Comparison of ENCODE assay signal across 23 cellular contexts in the genomic region with DNA sequence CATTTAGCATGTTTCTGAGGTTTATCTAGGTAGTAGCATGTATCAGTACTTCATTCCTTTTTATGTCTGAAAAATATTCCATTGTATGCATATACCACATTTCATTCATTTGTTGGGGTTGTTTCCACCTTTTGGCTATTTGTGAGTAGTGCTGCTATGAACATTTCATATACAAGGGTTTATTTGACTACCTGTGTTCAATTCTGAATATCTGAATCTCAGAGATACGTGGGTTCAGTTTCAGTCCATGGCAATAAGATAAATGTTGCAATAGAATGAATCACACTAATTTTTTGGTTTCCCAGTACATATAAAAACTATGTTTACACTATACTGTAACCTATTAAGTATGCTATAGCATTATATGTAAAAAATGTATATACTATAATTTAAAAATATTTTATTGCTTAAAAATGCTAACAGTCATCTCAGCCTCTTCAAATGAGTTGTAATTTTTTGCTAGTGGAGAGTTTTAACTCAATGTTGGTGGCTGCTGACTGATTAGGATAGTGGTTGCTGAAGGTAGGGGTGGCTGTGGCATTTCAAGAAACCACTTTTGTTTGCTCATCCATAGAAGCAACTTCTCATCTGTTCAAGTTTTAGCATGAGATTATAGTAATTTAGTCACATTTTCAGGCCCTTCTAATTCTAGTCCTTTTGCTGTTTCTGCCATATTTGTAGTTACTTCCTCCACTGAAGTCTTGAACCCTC. TPM values are rescaled to one million over a fixed set of nuclear protein-coding genes. Genes with fewer than 3 reads are reported as not detected.
A peak's percentile ranks its signal among the peaks of the same experiment; 100 is the strongest.
DNase-seq lines count a peak whose midpoint lies in the region; ATAC-seq, FAIRE-seq and TF ChIP-seq lines count a peak whose summit lies in the region.
"Had no signal": no experiment of that assay in that cellular context is flagged by ENCODE, and none has a peak within 500 bp of the region (broad histone marks: within the 10 kb centered on the region; RNA-seq: fewer than 3 reads in every experiment).

No MANE protein-coding gene starts in this region.

- no peaks in the 10 kb centered on the region for H3K4me1 ChIP-seq in testis
- no peaks in the 10 kb centered on the region for H3K4me1 ChIP-seq in lower lobe of right lung
- H3K4me1 ChIP-seq: parathyroid adenoma had no signal

- H3K27me3 ChIP-seq in testis (no peaks in the 10 kb centered on the region), lower lobe of right lung (ENCODE audit: low read depth) (no peaks in the 10 kb centered on the region)

- no peaks in the 10 kb centered on the region for H3K27me3 Mint-ChIP-seq in natural killer cell treated with Interleukin-12 subunit alpha and Interleukin-12 subunit beta and Interleukin-15 and Interleukin-18, amount 100 ng/mL, for 72 hours
- H3K27me3 Mint-ChIP-seq: B cell had no signal

- no peaks in the 10 kb centered on the region for H3K36me3 ChIP-seq in testis (ENCODE audit: low read depth, missing control alignments)
- peaks cover 5% of the 10 kb centered on the region for H3K36me3 ChIP-seq in lower lobe of right lung

- intact Hi-C loops in testis (cut with DNase I; ENCODE audit: low total_unique reads) (no loop called here), lower lobe of right lung (cut with DNase I) (no loop called here)

- peak; percentile 12 to 41 for DNase-seq in activated CD4-positive, alpha-beta T cell treated with anti-CD3 and anti-CD28 coated beads, Interleukin-2, amount 50 U/mL, for 48 hours
- DNase-seq in activated CD4-positive, alpha-beta T cell treated with anti-CD3 and anti-CD28 coated beads, Interleukin-2, amount 50 U/mL, for 1 hour: no peak
- DNase-seq in GM12865 (ENCODE audit: low read depth) (peak; percentile 9), testis (no peak), lower lobe of right lung (no peak), GM19239 (ENCODE audit: insufficient read length, low spot score) (no peak)
- peak in 1 of 2 donors; percentile 18 for DNase-seq in activated naive CD4-positive, alpha-beta T cell treated with anti-CD3 and anti-CD28 coated beads, Interleukin-2, amount 50 U/mL, for 72 hours (ENCODE audit: low spot score in 2 of 2)
- DNase-seq in natural killer cell treated with Interleukin-12 subunit alpha and Interleukin-12 subunit beta and Interleukin-15 and Interleukin-18, amount 100 ng/mL, for 72 hours (ENCODE audit: low spot score): no peak
- DNase-seq: activated gamma-delta T cell, cerebellar nuclear complex, erythroblast, foreskin fibroblast, MV-4-11, nephron progenitor cell, RPMI8226 had no signal

- H3K4me3 ChIP-seq in GM12865 (ENCODE audit: low read depth, low read length): no peak overlapping the region
- H3K4me3 ChIP-seq in testis: no peak overlapping the region
- no peak overlapping the region for H3K4me3 ChIP-seq in lower lobe of right lung
- H3K4me3 ChIP-seq: A549, SK-N-MC had no signal

- 74 to 83% methylated on average over 1 of the region's 1 CpG for WGBS in testis, 2 donors

- H3K4me1 Mint-ChIP-seq in natural killer cell treated with Interleukin-12 subunit alpha and Interleukin-12 subunit beta and Interleukin-15 and Interleukin-18, amount 100 ng/mL, for 72 hours (ENCODE audit: low read depth in 2 of 2): peaks cover 35 to 50% of the 10 kb centered on the region in 2 donors
- H3K4me1 Mint-ChIP-seq: nephron progenitor cell had no signal

- peak; percentile 87 to 92 for ATAC-seq in activated naive CD4-positive, alpha-beta T cell treated with anti-CD3 and anti-CD28 coated beads, Interleukin-2, amount 50 U/mL, for 72 hours
- ATAC-seq in natural killer cell treated with Interleukin-12 subunit alpha and Interleukin-12 subunit beta and Interleukin-15 and Interleukin-18, amount 100 ng/mL, for 72 hours: peak; percentile 67 to 84
- no peak for ATAC-seq in lower lobe of right lung
- ATAC-seq: A549, sciatic nerve had no signal

- TF ChIP-seq CTCF in GM12865 (IDR thresholded peaks at IDR 0.05; ENCODE audit: insufficient read depth, low read depth, low read length, missing control alignments) (no peak), testis (IDR thresholded peaks at IDR 0.05) (no peak), lower lobe of right lung (IDR thresholded peaks at IDR 0.05) (no peak)

- H3K27ac Mint-ChIP-seq in activated naive CD4-positive, alpha-beta T cell treated with anti-CD3 and anti-CD28 coated beads, Interleukin-2, amount 50 U/mL, for 72 hours: peak overlapping the region; percentile 28 to 76
- H3K27ac Mint-ChIP-seq in natural killer cell treated with Interleukin-12 subunit alpha and Interleukin-12 subunit beta and Interleukin-15 and Interleukin-18, amount 100 ng/mL, for 72 hours: peak overlapping the region in 1 of 2 donors; percentile 51
- H3K27ac Mint-ChIP-seq: B cell, nephron progenitor cell had no signal

- H3K4me3 Mint-ChIP-seq in natural killer cell treated with Interleukin-12 subunit alpha and Interleukin-12 subunit beta and Interleukin-15 and Interleukin-18, amount 100 ng/mL, for 72 hours: peak overlapping the region; percentile 3
- H3K4me3 Mint-ChIP-seq: B cell, nephron progenitor cell had no signal

- no peak for TF ChIP-seq POLR2A in testis (IDR thresholded peaks at IDR 0.05)

- H3K27ac ChIP-seq in testis (no peak overlapping the region), lower lobe of right lung (no peak overlapping the region)
- H3K27ac ChIP-seq: A549, KMS-11, parathyroid adenoma, SK-N-MC, VCaP had no signal

- peaks cover 12 to 13% of the 10 kb centered on the region in 2 donors for H3K36me3 Mint-ChIP-seq in activated naive CD4-positive, alpha-beta T cell treated with anti-CD3 and anti-CD28 coated beads, Interleukin-2, amount 50 U/mL, for 72 hours
- H3K36me3 Mint-ChIP-seq in natural killer cell treated with Interleukin-12 subunit alpha and Interleukin-12 subunit beta and Interleukin-15 and Interleukin-18, amount 100 ng/mL, for 72 hours: no peaks in the 10 kb centered on the region

- peaks cover 0 to 3% of the 10 kb centered on the region in 2 donors for H3K9me3 Mint-ChIP-seq in activated naive CD4-positive, alpha-beta T cell treated with anti-CD3 and anti-CD28 coated beads, Interleukin-2, amount 50 U/mL, for 72 hours
- H3K9me3 Mint-ChIP-seq in natural killer cell treated with Interleukin-12 subunit alpha and Interleukin-12 subunit beta and Interleukin-15 and Interleukin-18, amount 100 ng/mL, for 72 hours: no peaks in the 10 kb centered on the region

- no peaks in the 10 kb centered on the region for H3K9me3 ChIP-seq in testis
- H3K9me3 ChIP-seq in lower lobe of right lung: no peaks in the 10 kb centered on the region
- H3K9me3 ChIP-seq: A549 had no signal

- no peak for FAIRE-seq in GM19239 (lab: Jason Lieb, UNC)
- FAIRE-seq: GM12891 had no signal

RNA-seq across cellular contexts. Expression of gene PLEKHA1, which starts 13.9 kb away (rescaled TPM):
- total RNA-seq in activated naive CD4-positive, alpha-beta T cell treated with anti-CD3 and anti-CD28 coated beads, Interleukin-2, amount 50 U/mL, for 72 hours: 1 to 10 TPM; 7.0 to 8.7 TPM
- 1 to 10 TPM; 4.4 to 7.9 TPM for total RNA-seq in natural killer cell treated with Interleukin-12 subunit alpha and Interleukin-12 subunit beta and Interleukin-15 and Interleukin-18, amount 100 ng/mL, for 72 hours
- total RNA-seq in testis (10 to 100 TPM; 27.6 to 35.7 TPM), lower lobe of right lung (46.1 TPM)
- 66.6 TPM for polyA plus RNA-seq in testis (ENCODE audit: insufficient read depth, low read depth, low replicate concordance)

Comparison
In these comparisons a context has a peak if more than half of its experiments do, and no peak if none do; other contexts are left out.
1. DNase-seq: peak in activated CD4-positive, alpha-beta T cell treated with anti-CD3 and anti-CD28 coated beads, Interleukin-2, amount 50 U/mL, for 48 hours (2 of 2) and GM12865 (single experiment); none in activated CD4-positive, alpha-beta T cell treated with anti-CD3 and anti-CD28 coated beads, Interleukin-2, amount 50 U/mL, for 1 hour (single experiment), natural killer cell treated with Interleukin-12 subunit alpha and Interleukin-12 subunit beta and Interleukin-15 and Interleukin-18, amount 100 ng/mL, for 72 hours (single experiment), testis (single experiment), lower lobe of right lung (single experiment) and GM19239 (single experiment).
2. ATAC-seq: peak in activated naive CD4-positive, alpha-beta T cell treated with anti-CD3 and anti-CD28 coated beads, Interleukin-2, amount 50 U/mL, for 72 hours (2 of 2) and natural killer cell treated with Interleukin-12 subunit alpha and Interleukin-12 subunit beta and Interleukin-15 and Interleukin-18, amount 100 ng/mL, for 72 hours (2 of 2); none in lower lobe of right lung (0 of 2).